15 cellular contexts compared by ENCODE assay signal in genomic region chr4:114364857-114365256, GRCh38.
DNase-seq lines count a peak whose midpoint lies in the region; ATAC-seq, FAIRE-seq and TF ChIP-seq lines count a peak whose summit lies in the region.
"Had no signal": no experiment of that assay in that cellular context is flagged by ENCODE, and none has a peak within 500 bp of the region (broad histone marks: within the 10 kb centered on the region; RNA-seq: fewer than 3 reads in every experiment).

No MANE protein-coding gene starts in this region.

- peak overlapping the region; percentile 99 for H3K27ac Mint-ChIP-seq in astrocyte (ENCODE audit: unreplicated experiment)
- H3K27ac Mint-ChIP-seq: natural killer cell treated with Interleukin-12 subunit alpha and Interleukin-12 subunit beta and Interleukin-15 and Interleukin-18, amount 100 ng/mL, for 72 hours had no signal

- ATAC-seq in right cardiac atrium (peak; percentile 51 to 82), GM18867 (IDR thresholded peaks at IDR 0.05; ENCODE audit: unreplicated experiment) (no peak)
- ATAC-seq: natural killer cell treated with Interleukin-12 subunit alpha and Interleukin-12 subunit beta and Interleukin-15 and Interleukin-18, amount 100 ng/mL, for 72 hours had no signal

- no peaks in the 10 kb centered on the region for H3K27me3 Mint-ChIP-seq in astrocyte (ENCODE audit: low read depth, unreplicated experiment)
- H3K27me3 Mint-ChIP-seq: natural killer cell treated with Interleukin-12 subunit alpha and Interleukin-12 subunit beta and Interleukin-15 and Interleukin-18, amount 100 ng/mL, for 72 hours had no signal

- H3K27ac ChIP-seq in astrocyte (ENCODE audit: low read depth, low read length) (peak overlapping the region; percentile 84), right cardiac atrium (ENCODE audit: low read length) (no peak overlapping the region), smooth muscle cell (ENCODE audit: low read depth) (peak overlapping the region; percentile 63)
- no peak overlapping the region for H3K27ac ChIP-seq in effector memory CD4-positive, alpha-beta T cell (ENCODE audit: insufficient read depth, low read length, poor library complexity, severe bottlenecking)

- 24% methylated on average over 1 of the region's 1 CpG for WGBS in right cardiac atrium
- 0% methylated on average over 1 of the region's 1 CpG for WGBS in smooth muscle cell (ENCODE audit: low lambda C conversion rate)

- H3K36me3 ChIP-seq in astrocyte (ENCODE audit: insufficient read depth, low read length) (no peaks in the 10 kb centered on the region), smooth muscle cell (ENCODE audit: low read depth) (no peaks in the 10 kb centered on the region)
- no peaks in the 10 kb centered on the region for H3K36me3 ChIP-seq in effector memory CD4-positive, alpha-beta T cell (ENCODE audit: control insufficient read depth, insufficient read depth, low read length)
- H3K36me3 ChIP-seq: HAP-1 had no signal

- peak overlapping the region; percentile 72 for H3K4me2 ChIP-seq in astrocyte (ENCODE audit: low read length)
- H3K4me2 ChIP-seq in smooth muscle cell, result peak overlapping the region; percentile 66

- peak overlapping the region; percentile 87 for H3K4me3 Mint-ChIP-seq in astrocyte (ENCODE audit: unreplicated experiment)
- H3K4me3 Mint-ChIP-seq: natural killer cell treated with Interleukin-12 subunit alpha and Interleukin-12 subunit beta and Interleukin-15 and Interleukin-18, amount 100 ng/mL, for 72 hours had no signal

- intact Hi-C loops in right cardiac atrium (cut with DNase I), result no loop called here

- no peaks in the 10 kb centered on the region for H4K20me1 ChIP-seq in astrocyte (ENCODE audit: insufficient read depth, low read length)
- no peaks in the 10 kb centered on the region for H4K20me1 ChIP-seq in smooth muscle cell (ENCODE audit: low read depth)

- peak overlapping the region; percentile 46 for H3K4me3 ChIP-seq in astrocyte (ENCODE audit: insufficient read depth, low read depth, low read length)
- H3K4me3 ChIP-seq in right cardiac atrium (ENCODE audit: low read length), result peak overlapping the region; percentile 40
- no peak overlapping the region for H3K4me3 ChIP-seq in smooth muscle cell
- H3K4me3 ChIP-seq in effector memory CD4-positive, alpha-beta T cell (ENCODE audit: insufficient read depth, low read depth, low read length, poor library complexity, severe bottlenecking), result no peak overlapping the region
- H3K4me3 ChIP-seq: coronary artery, HAP-1 had no signal

- H3K9me3 ChIP-seq in astrocyte (ENCODE audit: insufficient read depth, low read depth, low read length), result no peaks in the 10 kb centered on the region
- no peaks in the 10 kb centered on the region for H3K9me3 ChIP-seq in right cardiac atrium (ENCODE audit: control insufficient read depth, low read length)
- H3K9me3 ChIP-seq in smooth muscle cell (replicated peaks; ENCODE audit: low read depth), result no peaks in the 10 kb centered on the region
- H3K9me3 ChIP-seq in effector memory CD4-positive, alpha-beta T cell (ENCODE audit: control insufficient read depth, low read length), result no peaks in the 10 kb centered on the region
- H3K9me3 ChIP-seq: HAP-1 had no signal

- peaks cover 6% of the 10 kb centered on the region for H3F3A ChIP-seq in smooth muscle cell (ENCODE audit: low read depth)

- no peaks in the 10 kb centered on the region for H3K79me2 ChIP-seq in astrocyte (ENCODE audit: insufficient read depth, low read length)
- no peaks in the 10 kb centered on the region for H3K79me2 ChIP-seq in smooth muscle cell (ENCODE audit: low read depth)

- H3K27me3 ChIP-seq in astrocyte (ENCODE audit: insufficient read depth, low read length) (no peaks in the 10 kb centered on the region), right cardiac atrium (ENCODE audit: control insufficient read depth, insufficient read depth) (no peaks in the 10 kb centered on the region), smooth muscle cell (ENCODE audit: low read depth) (no peaks in the 10 kb centered on the region)
- no peaks in the 10 kb centered on the region for H3K27me3 ChIP-seq in effector memory CD4-positive, alpha-beta T cell (replicated peaks; ENCODE audit: control insufficient read depth, insufficient read depth, low read length, poor library complexity, severe bottlenecking)

- H3K4me1 Mint-ChIP-seq in astrocyte (ENCODE audit: low read depth, unreplicated experiment), result peaks cover 46% of the 10 kb centered on the region

- TF ChIP-seq CTCF in astrocyte (IDR thresholded peaks at IDR 0.05; ENCODE audit: insufficient read depth, low read depth, low read length) (no peak), smooth muscle cell (IDR thresholded peaks at IDR 0.05; ENCODE audit: borderline replicate concordance, insufficient read depth, poor library complexity, severe bottlenecking) (no peak), D721Med (IDR thresholded peaks at IDR 0.05; ENCODE audit: insufficient read depth, missing control alignments) (no peak)

- H3K9ac ChIP-seq in astrocyte (ENCODE audit: low read length), result peak overlapping the region; percentile 35
- no peak overlapping the region for H3K9ac ChIP-seq in smooth muscle cell (ENCODE audit: low read depth)

- FAIRE-seq in astrocyte (lab: Jason Lieb, UNC) (peak; percentile 98), D721Med (lab: Jason Lieb, UNC) (no peak)

- peak overlapping the region; percentile 14 for H2AFZ ChIP-seq in astrocyte (ENCODE audit: low read depth, low read length)
- peak overlapping the region; percentile 44 for H2AFZ ChIP-seq in smooth muscle cell (ENCODE audit: low read depth)

- H3K9me3 Mint-ChIP-seq in astrocyte (ENCODE audit: unreplicated experiment), result no peaks in the 10 kb centered on the region
- H3K9me3 Mint-ChIP-seq: natural killer cell treated with Interleukin-12 subunit alpha and Interleukin-12 subunit beta and Interleukin-15 and Interleukin-18, amount 100 ng/mL, for 72 hours had no signal

- H3K36me3 Mint-ChIP-seq in astrocyte (ENCODE audit: low read depth, unreplicated experiment), result peaks cover 4% of the 10 kb centered on the region
- H3K36me3 Mint-ChIP-seq: natural killer cell treated with Interleukin-12 subunit alpha and Interleukin-12 subunit beta and Interleukin-15 and Interleukin-18, amount 100 ng/mL, for 72 hours had no signal

- H3K4me1 ChIP-seq in astrocyte (ENCODE audit: insufficient read depth, low read length) (peaks cover 14% of the 10 kb centered on the region), right cardiac atrium (ENCODE audit: control insufficient read depth, insufficient read depth, low read length) (peaks cover 1% of the 10 kb centered on the region), smooth muscle cell (ENCODE audit: low read depth) (no peaks in the 10 kb centered on the region)
- no peaks in the 10 kb centered on the region for H3K4me1 ChIP-seq in effector memory CD4-positive, alpha-beta T cell (ENCODE audit: control insufficient read depth, insufficient read depth, low read length, poor library complexity, severe bottlenecking)

- DNase-seq in HCEC 1CT (peak; percentile 62), astrocyte (ENCODE audit: low read depth) (peak; percentile 96), right cardiac atrium (no peak), smooth muscle cell (lab: John Stamatoyannopoulos, UW; ENCODE audit: unreplicated experiment) (no peak), D721Med (ENCODE audit: insufficient read length, low spot score) (no peak)
- no peak for DNase-seq in effector memory CD4-positive, alpha-beta T cell
- DNase-seq: activated CD4-positive, alpha-beta T cell treated with anti-CD3 and anti-CD28 coated beads for 1 hour; activated effector memory CD4-positive, alpha-beta T cell treated with Interleukin-2 at 50 U/mL for 16 hours; DND-41; hypothalamus; SHP77 had no signal

Comparison
In these comparisons a context has a peak if more than half of its experiments do, and no peak if none do; other contexts are left out.
1. DNase-seq: peak in HCEC 1CT (single experiment) and astrocyte (single experiment); none in right cardiac atrium (0 of 3), smooth muscle cell (single experiment), D721Med (single experiment) and effector memory CD4-positive, alpha-beta T cell (0 of 3).
2. H3K27ac ChIP-seq: peak in astrocyte (single experiment) and smooth muscle cell (single experiment); none in right cardiac atrium (single experiment) and effector memory CD4-positive, alpha-beta T cell (single experiment).
3. H3K4me3 ChIP-seq: peak in astrocyte (single experiment) and right cardiac atrium (single experiment); none in smooth muscle cell (single experiment) and effector memory CD4-positive, alpha-beta T cell (single experiment).